8 cellular contexts compared by ENCODE assay signal in the genomic region with DNA sequence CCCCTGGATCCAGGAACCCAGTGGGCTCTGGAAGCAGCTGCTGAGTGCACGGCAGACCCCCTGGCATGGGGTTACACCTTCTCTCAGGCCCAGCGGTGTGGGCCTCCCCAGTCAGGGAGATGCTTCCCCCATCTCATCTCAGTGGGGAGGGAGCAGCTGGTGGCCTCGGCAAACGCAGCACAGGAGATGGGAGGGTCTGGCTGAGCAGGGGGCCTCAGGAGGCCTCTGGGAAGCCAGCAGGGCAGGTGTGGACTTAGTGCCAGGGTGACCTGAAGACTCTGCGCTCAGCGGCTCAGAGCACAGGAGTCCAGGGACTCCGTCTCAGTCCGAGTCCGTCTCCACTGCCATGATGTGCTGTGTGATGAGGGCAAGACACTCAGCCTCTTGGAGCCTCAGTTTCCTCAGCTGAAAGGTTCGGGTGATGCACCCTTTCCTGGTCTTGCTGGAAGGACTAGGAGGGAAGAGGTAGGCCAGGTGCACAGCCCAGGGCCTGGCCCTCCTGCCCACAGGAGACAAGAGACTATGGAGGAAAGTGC.
A peak's percentile ranks its signal among the peaks of the same experiment; 100 is the strongest.
DNase-seq lines count a peak whose midpoint lies in the region; ATAC-seq and TF ChIP-seq lines count a peak whose summit lies in the region.

No MANE protein-coding gene starts in this region.

- TF ChIP-seq CTCF in astrocyte of the cerebellum (IDR thresholded peaks at IDR 0.05; ENCODE audit: low read depth, low read length, missing control alignments) = no peak
- no peak for TF ChIP-seq CTCF in lower lobe of right lung (IDR thresholded peaks at IDR 0.05)
- TF ChIP-seq CTCF in thyroid gland (IDR thresholded peaks at IDR 0.05) = no peak

- no peaks in the 10 kb centered on the region for H3K27me3 ChIP-seq in lower lobe of right lung (ENCODE audit: low read depth)
- H3K27me3 ChIP-seq in thyroid gland = no peaks in the 10 kb centered on the region

- H3K36me3 ChIP-seq in lower lobe of right lung (no peaks in the 10 kb centered on the region), thyroid gland (no peaks in the 10 kb centered on the region)

- no peak for DNase-seq in activated T-cell treated with anti-CD3 and anti-CD28 coated beads, Interleukin-2, amount 50 U/mL, for 24 hours
- DNase-seq in activated T-cell treated with anti-CD3 and anti-CD28 coated beads for 4 hours = no peak
- DNase-seq in astrocyte of the cerebellum (ENCODE audit: low read depth) = no peak
- DNase-seq in lower lobe of right lung = no peak
- DNase-seq in thyroid gland = no peak

- H3K4me1 ChIP-seq in lower lobe of right lung = peaks cover 6% of the 10 kb centered on the region
- H3K4me1 ChIP-seq in thyroid gland = peaks cover 6 to 7% of the 10 kb centered on the region in 2 donors

- H3K9me3 Mint-ChIP-seq in activated T-cell treated with anti-CD3 and anti-CD28 coated beads, Interleukin-2, amount 50 U/mL, for 24 hours = peaks cover 9% of the 10 kb centered on the region

- no peaks in the 10 kb centered on the region for H3K27me3 Mint-ChIP-seq in activated T-cell treated with anti-CD3 and anti-CD28 coated beads, Interleukin-2, amount 50 U/mL, for 24 hours

- intact Hi-C loops in lower lobe of right lung (cut with DNase I) = no loop called here
- intact Hi-C loops in thyroid gland (cut with DNase I) = no loop called here

- in situ Hi-C loops in astrocyte of the cerebellum (cut with HindIII; ENCODE audit: low sequenced_read_pairs) = no loop called here

- H3K4me3 Mint-ChIP-seq in activated T-cell treated with anti-CD3 and anti-CD28 coated beads, Interleukin-2, amount 50 U/mL, for 24 hours = peak overlapping the region; percentile 91

- H3K4me3 ChIP-seq in astrocyte of the cerebellum (ENCODE audit: low read depth, low read length) (peak overlapping the region; percentile 69), lower lobe of right lung (peak overlapping the region; percentile 87), thyroid gland (replicated peaks in 1 of 3) (peak overlapping the region in 2 of 3 donors; percentile 11 to 46)

- TF ChIP-seq POLR2A in thyroid gland (IDR thresholded peaks at IDR 0.05) = no peak

- H3K27ac Mint-ChIP-seq in activated T-cell treated with anti-CD3 and anti-CD28 coated beads, Interleukin-2, amount 50 U/mL, for 24 hours = peak overlapping the region; percentile 97

- no peaks in the 10 kb centered on the region for H3K9me3 ChIP-seq in lower lobe of right lung
- H3K9me3 ChIP-seq in thyroid gland = no peaks in the 10 kb centered on the region

- peaks cover 23% of the 10 kb centered on the region for H3K4me1 Mint-ChIP-seq in activated T-cell treated with anti-CD3 and anti-CD28 coated beads, Interleukin-2, amount 50 U/mL, for 24 hours (ENCODE audit: low read depth)

- H3K27ac ChIP-seq in lower lobe of right lung (peak overlapping the region; percentile 84), thyroid gland (peak overlapping the region; percentile 64 to 71 (median 70))

- peaks cover 10% of the 10 kb centered on the region for H3K36me3 Mint-ChIP-seq in activated T-cell treated with anti-CD3 and anti-CD28 coated beads, Interleukin-2, amount 50 U/mL, for 24 hours (ENCODE audit: low read depth)

- no peak for ATAC-seq in lower lobe of right lung
- no peak for ATAC-seq in GM19035 (IDR thresholded peaks at IDR 0.05; ENCODE audit: unreplicated experiment)
- ATAC-seq in HG03439 (IDR thresholded peaks at IDR 0.05; ENCODE audit: unreplicated experiment) = no peak
- no peak for ATAC-seq in HG03039 (IDR thresholded peaks at IDR 0.05; ENCODE audit: unreplicated experiment)

- 73 to 83% methylated on average over 3 to 10 of the region's 10 CpGs for WGBS in thyroid gland, 2 donors

Comparison
In these comparisons a context has a peak if more than half of its experiments do, and no peak if none do; other contexts are left out.
1. H3K4me3 ChIP-seq: peak in every context shown above with its lines; median percentile 87 in lower lobe of right lung; 69 in astrocyte of the cerebellum; 28 in thyroid gland.